In genomic region chr15:59688888-59689625, GRCh38 we compare ENCODE assay signal across 8 cellular contexts. TPM values are rescaled to one million over a fixed set of nuclear protein-coding genes. Genes with fewer than 3 reads are reported as not detected.
DNase-seq lines count a peak whose midpoint lies in the region; ATAC-seq and TF ChIP-seq lines count a peak whose summit lies in the region.

BNIP2 (minus strand) TSS chr15:59689320; CDS start chr15:59682457, 6,863 bp downstream.

- ATAC-seq in HG02798 (IDR thresholded peaks at IDR 0.05; ENCODE audit: poor library complexity, unreplicated experiment) (peak; percentile 92), heart left ventricle (peak; percentile 98), upper lobe of left lung (ENCODE audit: low FRiP score in 2 of 2) (peak; percentile 98 to 99)

- no peaks in the 10 kb centered on the region for H3K27me3 ChIP-seq in adrenal gland
- H3K27me3 ChIP-seq in heart left ventricle = no peaks in the 10 kb centered on the region
- no peaks in the 10 kb centered on the region for H3K27me3 ChIP-seq in upper lobe of left lung

- TF ChIP-seq CTCF in GM12875 (IDR thresholded peaks at IDR 0.05; ENCODE audit: borderline replicate concordance, insufficient read depth, low read depth, low read length) (no peak), adrenal gland (IDR thresholded peaks at IDR 0.05) (peak in 1 of 6 experiments; percentile 14), heart left ventricle (IDR thresholded peaks at IDR 0.05) (peak in 1 of 12 donors; percentile 17), upper lobe of left lung (IDR thresholded peaks at IDR 0.05) (peak in 2 of 6 experiments; percentile 24 to 39)

- peak within 1 kb of the TSS; percentile 96 to 99 (median 98) for H3K27ac ChIP-seq in adrenal gland
- H3K27ac ChIP-seq in heart left ventricle = peak within 1 kb of the TSS; percentile 92 to 100 (median 98)
- H3K27ac ChIP-seq in upper lobe of left lung = peak within 1 kb of the TSS; percentile 96 to 100 (median 99)

- no peaks in the 10 kb centered on the region for H3K36me3 ChIP-seq in adrenal gland (replicated peaks in 1 of 2)
- H3K36me3 ChIP-seq in heart left ventricle = peaks cover 0 to 15% (median under 1%) of the 10 kb centered on the region in 9 donors
- peaks cover 0 to 6% (median 0%) of the 10 kb centered on the region in 4 donors for H3K36me3 ChIP-seq in upper lobe of left lung

- peak within 1 kb of the TSS; percentile 86 for H3K4me3 ChIP-seq in GM12875 (ENCODE audit: low read depth, low read length)
- peak within 1 kb of the TSS; percentile 52 to 94 (median 85) for H3K4me3 ChIP-seq in adrenal gland
- peak within 1 kb of the TSS; percentile 63 to 99 (median 90) for H3K4me3 ChIP-seq in heart left ventricle
- H3K4me3 ChIP-seq in upper lobe of left lung = peak within 1 kb of the TSS; percentile 62 to 76 (median 70)

- DNase-seq in NCI-H146 (lab: John Stamatoyannopoulos, UW) = peak; percentile 96
- peak; percentile 99 to 100 (median 99) for DNase-seq in T-helper 1 cell
- DNase-seq in adrenal gland = peak; percentile 99 to 100 (median 100)
- DNase-seq in heart left ventricle = peak; percentile 99 to 100 (median 100)
- DNase-seq in posterior cingulate gyrus = peak; percentile 90 to 99 (median 94)
- peak; percentile 100 for DNase-seq in upper lobe of left lung

- WGBS in adrenal gland, 4 donors = 0% methylated on average over 36 to 74 of the region's 74 CpGs
- 0 to 1% (median 0%) methylated on average over 44 to 74 of the region's 74 CpGs for WGBS in heart left ventricle, 4 donors
- 0% methylated on average over 43 to 62 of the region's 74 CpGs for WGBS in upper lobe of left lung, 2 donors

- TF ChIP-seq POLR2A in adrenal gland (IDR thresholded peaks at IDR 0.05) (peak; percentile 95 to 97), heart left ventricle (IDR thresholded peaks at IDR 0.05) (peak in 1 of 2 donors; percentile 77), upper lobe of left lung (IDR thresholded peaks at IDR 0.05) (peak; percentile 75 to 99 (median 94))

- H3K9me3 ChIP-seq in adrenal gland (replicated peaks in 1 of 3) (no peaks in the 10 kb centered on the region), heart left ventricle (no peaks in the 10 kb centered on the region), upper lobe of left lung (no peaks in the 10 kb centered on the region)

- intact Hi-C loops in adrenal gland (cut with DNase I) (no loop called here), heart left ventricle (cut with DNase I) (loop anchor here in 1 of 10 donors (2.0 kb wide), 1 partner anchor 32 kb away; the partner anchor contains the start of gene GTF2A2), posterior cingulate gyrus (cut with DNase I) (loop anchor here (2.0 kb wide), 1 partner anchor 32 kb away; the partner anchor contains the start of gene GTF2A2)

- TF ChIP-seq EP300 in upper lobe of left lung (IDR thresholded peaks at IDR 0.05) = peak in 2 of 4 donors; percentile 18 to 23

- H3K4me1 ChIP-seq in adrenal gland (replicated peaks in 1 of 2) (peaks cover 22 to 42% of the 10 kb centered on the region in 2 donors), heart left ventricle (peaks cover 0 to 48% (median 36%) of the 10 kb centered on the region in 12 donors), upper lobe of left lung (peaks cover 39 to 44% (median 43%) of the 10 kb centered on the region in 4 donors)

RNA-seq across cellular contexts. Expression of gene BNIP2, which starts in this region (rescaled TPM):
- total RNA-seq in adrenal gland = 100 to 1,000 TPM in 2 of 8 donors, 10 to 100 TPM in 6; 49.0 to 183 (median 71.1) TPM
- 10 to 100 TPM; 24.5 to 51.3 (median 32.1) TPM for polyA plus RNA-seq in adrenal gland
- total RNA-seq in heart left ventricle = 100 to 1,000 TPM in 2 of 9 donors, 10 to 100 TPM in 7; 70.5 to 103 (median 87.1) TPM
- polyA plus RNA-seq in heart left ventricle = 10 to 100 TPM; 36.8 to 61.6 TPM
- total RNA-seq in upper lobe of left lung = 100 to 1,000 TPM in 4 of 6 donors, 10 to 100 TPM in 2; 95.0 to 286 (median 152) TPM

Comparison
In these comparisons a context has a peak if more than half of its experiments do, and no peak if none do; other contexts are left out.
1. Peak in every context shown above with its lines: DNase-seq, ATAC-seq, H3K4me3 ChIP-seq and H3K27ac ChIP-seq.